In the genomic region with DNA sequence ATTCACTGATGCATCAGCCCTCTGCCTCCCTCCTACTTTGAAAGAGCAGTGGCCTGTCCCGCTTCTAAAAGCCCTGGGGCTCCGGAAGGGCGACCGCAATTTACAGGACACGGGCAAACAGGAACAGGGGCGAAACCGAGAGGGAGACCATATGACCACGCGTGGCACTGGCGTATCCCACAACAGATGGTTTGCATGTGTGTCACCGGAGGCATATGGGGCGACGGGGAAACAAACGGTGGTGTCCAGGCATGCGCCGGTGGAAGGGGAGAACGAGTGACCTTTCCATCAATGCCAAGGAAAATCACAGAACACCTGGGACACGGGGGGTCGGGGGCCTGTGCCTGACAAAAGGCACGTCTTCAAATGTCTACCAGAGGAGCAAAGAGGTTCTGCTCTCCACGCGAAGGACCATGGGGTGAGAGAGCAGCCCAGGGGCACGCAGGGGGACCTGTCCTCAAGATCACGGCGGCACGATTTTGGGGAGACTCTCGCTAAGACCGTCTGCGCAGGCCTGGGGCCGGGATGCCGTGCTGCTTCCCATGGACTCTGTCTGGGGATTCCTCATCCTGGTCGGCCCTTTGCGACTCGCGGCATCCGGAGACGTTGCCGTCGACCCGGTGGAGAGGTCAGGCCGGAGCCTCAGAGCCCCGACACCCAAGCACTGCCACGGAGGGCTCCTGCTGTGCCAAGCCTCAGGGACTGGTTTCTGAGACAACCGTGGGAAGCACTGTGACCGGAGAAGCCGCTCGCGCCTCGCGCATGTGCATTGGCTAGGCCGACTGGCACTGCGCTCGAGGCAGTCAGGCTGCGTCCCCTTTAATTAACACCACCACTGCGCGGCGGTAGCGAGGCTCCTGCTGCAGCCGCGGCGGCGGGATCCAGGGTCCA, we compare ENCODE assay signal across 14 cellular contexts. TPM values are rescaled to one million over a fixed set of nuclear protein-coding genes. Genes with fewer than 3 reads are reported as not detected.
"Had no signal": no experiment of that assay in that cellular context is flagged by ENCODE, and none has a peak within 500 bp of the region (broad histone marks: within the 10 kb centered on the region; RNA-seq: fewer than 3 reads in every experiment).

No MANE protein-coding gene starts in this region.

- FAIRE-seq: endometrium, urothelium cell line had no signal

- H3K4me3 ChIP-seq: esophagus muscularis mucosa, left ventricle myocardium inferior, ovary, thoracic aorta had no signal

- H3K9me3 ChIP-seq: esophagus muscularis mucosa, left ventricle myocardium inferior, ovary, thoracic aorta had no signal

- H3K27ac ChIP-seq: esophagus muscularis mucosa, left ventricle myocardium inferior, ovary, thoracic aorta had no signal

- H3K27me3 ChIP-seq: ovary had no signal

- DNase-seq: activated naive CD4-positive, alpha-beta T cell treated with anti-CD3 and anti-CD28 coated beads, Interleukin-2, amount 10 ng/mL, durations not matched to agents 7 days and 5 days; left ventricle myocardium inferior; mesenchymal stem cell; ovary; stimulated activated CD4-positive, alpha-beta T cell treated with anti-CD3 and anti-CD28 coated beads, Interleukin-4, amount 100 ng/mL, for 24 hours; SW 1271 had no signal

- H3K4me1 ChIP-seq: esophagus muscularis mucosa, left ventricle myocardium inferior had no signal

- H3K36me3 ChIP-seq: esophagus muscularis mucosa, left ventricle myocardium inferior, ovary, thoracic aorta had no signal

- ATAC-seq: activated CD4-positive, CD25-positive, alpha-beta regulatory T cell treated with anti-CD3 and anti-CD28 coated beads, Interleukin-2, amount 50 U/mL, for 24 hours had no signal

RNA-seq across cellular contexts. Expression of a gene that starts 12.8 kb away (rescaled TPM):
- total RNA-seq: cerebellum, esophagus muscularis mucosa, fibroblast of villous mesenchyme, left ventricle myocardium inferior, neural crest cell, ovary, thoracic aorta had no signal
- polyA plus RNA-seq: ovary had no signal
